ENCODE assay signal across 13 cellular contexts in genomic region chr12:92759634-92760268, GRCh38. TPM values are rescaled to one million over a fixed set of nuclear protein-coding genes. Genes with fewer than 3 reads are reported as not detected.
DNase-seq lines count a peak whose midpoint lies in the region; ATAC-seq, FAIRE-seq and TF ChIP-seq lines count a peak whose summit lies in the region.
"Had no signal": no experiment of that assay in that cellular context is flagged by ENCODE, and none has a peak within 500 bp of the region (broad histone marks: within the 10 kb centered on the region; RNA-seq: fewer than 3 reads in every experiment).

No MANE protein-coding gene starts in this region.

- DNase-seq in stimulated activated naive CD8-positive, alpha-beta T cell treated with anti-CD3 and anti-CD28 coated beads, Interleukin-15, Interleukin-2, amounts not matched to agents 100 U/mL and 50 U/mL, for 24 hours: no peak
- no peak for DNase-seq in stimulated activated naive CD8-positive, alpha-beta T cell treated with anti-CD3 and anti-CD28 coated beads, Interleukin-15, amount 100 ng/mL, for 72 hours
- DNase-seq in fibroblast of the aortic adventitia (ENCODE audit: low read depth) (peak; percentile 93), urothelium cell line (ENCODE audit: low spot score) (peak; percentile 73), KBM-7 (no peak), NCI-H69 (lab: John Stamatoyannopoulos, UW) (no peak)
- DNase-seq in stimulated activated CD4-positive, alpha-beta T cell treated with anti-CD3 and anti-CD28 coated beads, Interleukin-2, amount 100 ng/mL, for 48 hours: no peak
- DNase-seq: NCI-H2227 treated with DMSO at 0.1 percent for 48 hours had no signal

- no peak for FAIRE-seq in urothelium cell line (lab: Jason Lieb, UNC)
- FAIRE-seq: GM18507, TTC549 had no signal

- H3K4me3 ChIP-seq in fibroblast of the aortic adventitia (ENCODE audit: low read depth, low read length): no peak overlapping the region
- H3K4me3 ChIP-seq: BLaER1 treated with 17β-estradiol and CSF1 and Interleukin-3, amounts not matched to agents 10 nM and 100 nM had no signal

- in situ Hi-C loops in KBM-7 (cut with MboI; ENCODE audit: low pct_unique_long_range_greater_than_20kb, low sequenced_read_pairs): no loop called here

- peak; percentile 9 for TF ChIP-seq CTCF in fibroblast of the aortic adventitia (IDR thresholded peaks at IDR 0.05; ENCODE audit: insufficient read depth, low read length)

- H3K27me3 Mint-ChIP-seq in stimulated activated naive CD8-positive, alpha-beta T cell treated with anti-CD3 and anti-CD28 coated beads, Interleukin-15, amount 100 ng/mL, for 72 hours: peaks cover 19% of the 10 kb centered on the region

- no peaks in the 10 kb centered on the region for H3K4me1 Mint-ChIP-seq in stimulated activated naive CD8-positive, alpha-beta T cell treated with anti-CD3 and anti-CD28 coated beads, Interleukin-15, amount 100 ng/mL, for 72 hours

- no peaks in the 10 kb centered on the region for H3K9me3 Mint-ChIP-seq in stimulated activated naive CD8-positive, alpha-beta T cell treated with anti-CD3 and anti-CD28 coated beads, Interleukin-15, amount 100 ng/mL, for 72 hours

- peak; percentile 36 for ATAC-seq in stimulated activated naive CD8-positive, alpha-beta T cell treated with anti-CD3 and anti-CD28 coated beads, Interleukin-15, Interleukin-2, amounts not matched to agents 100 U/mL and 50 U/mL, for 24 hours
- ATAC-seq in stimulated activated naive CD8-positive, alpha-beta T cell treated with anti-CD3 and anti-CD28 coated beads, Interleukin-15, amount 100 ng/mL, for 72 hours: no peak
- ATAC-seq in SK-N-SH treated with all-trans-retinoic acid at 6 μM for 48 hours: peak; percentile 98
- ATAC-seq: left lobe of liver had no signal

- no peak overlapping the region for H3K27ac Mint-ChIP-seq in stimulated activated naive CD8-positive, alpha-beta T cell treated with anti-CD3 and anti-CD28 coated beads, Interleukin-15, amount 100 ng/mL, for 72 hours

- H3K4me3 Mint-ChIP-seq in stimulated activated naive CD8-positive, alpha-beta T cell treated with anti-CD3 and anti-CD28 coated beads, Interleukin-15, amount 100 ng/mL, for 72 hours: no peak overlapping the region

TF ChIP-seq in SK-N-SH treated with all-trans-retinoic acid at 6 μM for 48 hours, 23 proteins besides CTCF, POLR2A, EP300 and RAD21:
- TF ChIP-seq ISL1 (CRISPR knock-in tag; IDR thresholded peaks at IDR 0.05): no peak
- no peak for TF ChIP-seq POU6F1 (CRISPR knock-in tag; IDR thresholded peaks at IDR 0.05; ENCODE audit: borderline replicate concordance, low read depth)
- no peak for TF ChIP-seq ZNF8 (CRISPR knock-in tag; IDR thresholded peaks at IDR 0.05)
- TF ChIP-seq PPARA (CRISPR knock-in tag; IDR thresholded peaks at IDR 0.05; ENCODE audit: borderline replicate concordance): no peak
- no peak for TF ChIP-seq ZNF70 (CRISPR knock-in tag; IDR thresholded peaks at IDR 0.05)

RNA-seq across cellular contexts. Expression of gene PLEKHG7, which starts 57.0 kb away (rescaled TPM):
- not detected in 2 replicates for total RNA-seq in fibroblast of the aortic adventitia (ENCODE audit: low replicate concordance)
- total RNA-seq: left lobe of liver had no signal

Comparison
In these comparisons a context has a peak if more than half of its experiments do, and no peak if none do; other contexts are left out.
1. DNase-seq: peak in fibroblast of the aortic adventitia (single experiment) and urothelium cell line (single experiment); none in stimulated activated naive CD8-positive, alpha-beta T cell treated with anti-CD3 and anti-CD28 coated beads, Interleukin-15, Interleukin-2, amounts not matched to agents 100 U/mL and 50 U/mL, for 24 hours (single experiment), stimulated activated naive CD8-positive, alpha-beta T cell treated with anti-CD3 and anti-CD28 coated beads, Interleukin-15, amount 100 ng/mL, for 72 hours (0 of 2), stimulated activated CD4-positive, alpha-beta T cell treated with anti-CD3 and anti-CD28 coated beads, Interleukin-2, amount 100 ng/mL, for 48 hours (0 of 2), KBM-7 (single experiment) and NCI-H69 (single experiment).